In genomic region chr10:95688648-95689047, GRCh38 we compare ENCODE assay signal across 19 cellular contexts. TPM values are rescaled to one million over a fixed set of nuclear protein-coding genes. Genes with fewer than 3 reads are reported as not detected.
DNase-seq lines count a peak whose midpoint lies in the region; ATAC-seq and TF ChIP-seq lines count a peak whose summit lies in the region.
"Had no signal": no experiment of that assay in that cellular context is flagged by ENCODE, and none has a peak within 500 bp of the region (broad histone marks: within the 10 kb centered on the region; RNA-seq: fewer than 3 reads in every experiment).

No MANE protein-coding gene starts in this region.

- H3K4me3 ChIP-seq in brain microvascular endothelial cell (ENCODE audit: low read depth, low read length): no peak overlapping the region
- H3K4me3 ChIP-seq: A549, HAP-1, SJCRH30 had no signal

- in situ Hi-C loops in brain microvascular endothelial cell (cut with HindIII; ENCODE audit: low pct_ligation_motif_present, low sequenced_read_pairs): loop anchor here (25.0 kb wide), 1 partner anchor 174 kb away; no protein-coding TSS in a partner anchor

- peaks cover 19% of the 10 kb centered on the region for H3K36me3 Mint-ChIP-seq in natural killer cell
- H3K36me3 Mint-ChIP-seq in natural killer cell treated with Interleukin-12 subunit alpha and Interleukin-12 subunit beta and Interleukin-15 and Interleukin-18, amount 100 ng/mL, for 72 hours: peaks cover 47% of the 10 kb centered on the region

- no peak for TF ChIP-seq CTCF in natural killer cell (IDR thresholded peaks at IDR 0.05)
- peak; percentile 8 for TF ChIP-seq CTCF in brain microvascular endothelial cell (IDR thresholded peaks at IDR 0.05; ENCODE audit: low read depth, low read length, missing control alignments)

- peaks cover 52% of the 10 kb centered on the region for H3K36me3 ChIP-seq in brain microvascular endothelial cell (replicated peaks)

- H3K27ac ChIP-seq in brain microvascular endothelial cell: no peak overlapping the region
- H3K27ac ChIP-seq: A549, SJCRH30 had no signal

- H3K27me3 Mint-ChIP-seq in natural killer cell (ENCODE audit: low read depth in 2 of 2): no peaks in the 10 kb centered on the region
- no peaks in the 10 kb centered on the region for H3K27me3 Mint-ChIP-seq in natural killer cell treated with Interleukin-12 subunit alpha and Interleukin-12 subunit beta and Interleukin-15 and Interleukin-18, amount 100 ng/mL, for 72 hours
- H3K27me3 Mint-ChIP-seq: IgD-negative memory B cell had no signal

- H3K9me3 Mint-ChIP-seq in natural killer cell: no peaks in the 10 kb centered on the region
- H3K9me3 Mint-ChIP-seq in natural killer cell treated with Interleukin-12 subunit alpha and Interleukin-12 subunit beta and Interleukin-15 and Interleukin-18, amount 100 ng/mL, for 72 hours: no peaks in the 10 kb centered on the region
- H3K9me3 Mint-ChIP-seq: CD14-positive monocyte, IgD-negative memory B cell had no signal

- no peak overlapping the region for H3K4me3 Mint-ChIP-seq in natural killer cell
- no peak overlapping the region for H3K4me3 Mint-ChIP-seq in natural killer cell treated with Interleukin-12 subunit alpha and Interleukin-12 subunit beta and Interleukin-15 and Interleukin-18, amount 100 ng/mL, for 72 hours
- H3K4me3 Mint-ChIP-seq: CD14-positive monocyte had no signal

- no peaks in the 10 kb centered on the region for H3K27me3 ChIP-seq in brain microvascular endothelial cell (replicated peaks)
- H3K27me3 ChIP-seq: SJCRH30 had no signal

- intact Hi-C loops in natural killer cell (cut with micrococcal nuclease): no loop called here

- ATAC-seq in natural killer cell (no peak), HG03354 (IDR thresholded peaks at IDR 0.05; ENCODE audit: poor library complexity, severe bottlenecking, unreplicated experiment) (no peak)
- ATAC-seq in natural killer cell treated with Interleukin-12 subunit alpha and Interleukin-12 subunit beta and Interleukin-15 and Interleukin-18, amount 100 ng/mL, for 72 hours: no peak
- ATAC-seq: A549 had no signal

- no peak for DNase-seq in natural killer cell
- DNase-seq in natural killer cell treated with Interleukin-12 subunit alpha and Interleukin-12 subunit beta and Interleukin-15 and Interleukin-18, amount 100 ng/mL, for 72 hours (ENCODE audit: low spot score): no peak
- peak; percentile 19 for DNase-seq in NAMALWA (ENCODE audit: low spot score)
- DNase-seq in brain microvascular endothelial cell: no peak
- no peak for DNase-seq in COR-L47 (lab: John Stamatoyannopoulos, UW)
- no peak for DNase-seq in NCI-H345 (lab: John Stamatoyannopoulos, UW)
- DNase-seq in putamen (ENCODE audit: low spot score): no peak
- DNase-seq: Caco-2, NCI-H1092, NCI-H1694, NCI-H2107, NCI-H446, NCI-H748 treated with DMSO at 0.1 percent for 48 hours, SJCRH30 had no signal

- H3K4me1 Mint-ChIP-seq in natural killer cell: peaks cover 30 to 33% of the 10 kb centered on the region in 2 donors
- peaks cover 33 to 34% of the 10 kb centered on the region in 2 donors for H3K4me1 Mint-ChIP-seq in natural killer cell treated with Interleukin-12 subunit alpha and Interleukin-12 subunit beta and Interleukin-15 and Interleukin-18, amount 100 ng/mL, for 72 hours (ENCODE audit: low read depth in 2 of 2)

- peak overlapping the region; percentile 3 to 27 for H3K27ac Mint-ChIP-seq in natural killer cell
- no peak overlapping the region for H3K27ac Mint-ChIP-seq in natural killer cell treated with Interleukin-12 subunit alpha and Interleukin-12 subunit beta and Interleukin-15 and Interleukin-18, amount 100 ng/mL, for 72 hours
- H3K27ac Mint-ChIP-seq: CD14-positive monocyte had no signal

RNA-seq across cellular contexts. Expression of gene TCTN3, which starts 5.1 kb away (rescaled TPM):
- 10 to 100 TPM; 15.3 to 20.6 (median 15.8) TPM for total RNA-seq in natural killer cell
- total RNA-seq in natural killer cell treated with Interleukin-12 subunit alpha and Interleukin-12 subunit beta and Interleukin-15 and Interleukin-18, amount 100 ng/mL, for 72 hours: 10 to 100 TPM; 17.5 to 52.0 TPM

RNA-seq across cellular contexts. Expression of gene ALDH18A1, which starts 32.1 kb away (rescaled TPM):
- 10 to 100 TPM; 20.7 to 33.4 (median 25.2) TPM for total RNA-seq in natural killer cell
- total RNA-seq in natural killer cell treated with Interleukin-12 subunit alpha and Interleukin-12 subunit beta and Interleukin-15 and Interleukin-18, amount 100 ng/mL, for 72 hours: 10 to 100 TPM; 87.0 to 91.1 TPM

Comparison
In these comparisons a context has a peak if more than half of its experiments do, and no peak if none do; other contexts are left out.
1. H3K27ac Mint-ChIP-seq: peak in natural killer cell (2 of 2); none in natural killer cell treated with Interleukin-12 subunit alpha and Interleukin-12 subunit beta and Interleukin-15 and Interleukin-18, amount 100 ng/mL, for 72 hours (0 of 2).